ENCODE assay signal across 31 cellular contexts in genomic region chr12:16626991-16627390, GRCh38. TPM values are rescaled to one million over a fixed set of nuclear protein-coding genes. Genes with fewer than 3 reads are reported as not detected.
"Had no signal": no experiment of that assay in that cellular context is flagged by ENCODE, and none has a peak within 500 bp of the region (broad histone marks: within the 10 kb centered on the region; RNA-seq: fewer than 3 reads in every experiment).

No MANE protein-coding gene starts in this region.

- ATAC-seq: PC-3, T-cell had no signal

- H3K4me3 Mint-ChIP-seq: T-cell had no signal

- DNase-seq: Kasumi-1, MG63, NCI-H1048, NCI-H1092 treated with DMSO at 0.1 percent for 48 hours, NCI-H1105 treated with DMSO at 0.1 percent for 48 hours, NCI-H1417, NCI-H1436 treated with DMSO at 0.1 percent for 48 hours, NCI-H1694 treated with DMSO at 0.1 percent for 48 hours, NCI-H187 treated with DMSO at 0.1 percent for 48 hours, NCI-H2029, NCI-H2081, NCI-H2171 treated with DMSO at 0.1 percent for 48 hours, NCI-H2227 treated with DMSO at 0.1 percent for 48 hours, NCI-H345, NCI-H446, NCI-H510A treated with DMSO at 0.1 percent for 48 hours, NCI-H524 treated with DMSO at 0.1 percent for 48 hours, NCI-H526 treated with DMSO at 0.1 percent for 48 hours, NCI-H748 treated with DMSO at 0.1 percent for 48 hours, NCI-H82, PC-3, Peyer's patch, Right ventricle myocardium superior, RPMI8226, SHP77 treated with DMSO at 0.1 percent for 48 hours, SK-N-SH, T-cell had no signal

- H3K36me3 Mint-ChIP-seq: T-cell had no signal

- H3K4me1 Mint-ChIP-seq: T-cell had no signal

- H3K27me3 Mint-ChIP-seq: T-cell had no signal

- H3K27ac Mint-ChIP-seq: T-cell had no signal

RNA-seq across cellular contexts. Expression of gene LMO3, which starts 21.0 kb away (rescaled TPM):
- total RNA-seq: M059J; NCI-H460; SJSA1; T-helper 1 cell treated with Interleukin-12 subunit alpha and Interleukin-12 subunit beta and Interleukin-4 antibody, amounts not matched to agents 30 ng/mL and 1 ng/mL, for 36 hours had no signal
